Comparison of ENCODE assay signal across 19 cellular contexts in the genomic region with DNA sequence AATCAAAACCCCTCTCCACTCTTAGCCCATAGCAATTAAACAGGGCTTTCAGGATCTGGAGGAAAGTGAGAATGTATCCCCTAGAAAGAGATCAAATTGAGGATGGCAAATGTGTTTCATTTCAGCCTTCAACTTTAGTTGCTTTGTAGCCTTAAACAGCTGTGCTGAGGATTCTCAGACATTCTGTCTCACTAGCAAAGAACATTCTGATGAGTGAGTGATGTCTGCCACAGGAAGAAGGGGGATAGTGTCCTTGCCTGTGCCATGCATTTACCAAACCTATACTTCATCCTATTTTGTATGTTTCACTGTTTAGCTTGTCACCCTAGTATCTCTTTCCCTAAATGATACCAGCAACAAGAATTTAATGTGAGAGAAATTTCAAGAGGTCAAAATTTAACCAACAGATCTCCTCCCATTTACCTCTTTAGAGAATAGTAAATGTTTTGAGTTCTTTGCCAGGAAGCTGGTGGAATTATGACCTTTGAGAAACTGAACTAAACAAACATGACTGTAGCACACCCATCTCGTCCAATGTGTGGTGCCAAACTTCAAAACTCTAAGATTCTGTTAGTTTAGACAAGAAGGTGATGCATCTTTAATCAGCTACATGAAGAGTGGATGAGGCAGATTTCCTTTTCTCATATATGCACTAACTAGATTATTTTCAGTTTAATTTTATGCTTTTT.
"Had no signal": no experiment of that assay in that cellular context is flagged by ENCODE, and none has a peak within 500 bp of the region (broad histone marks: within the 10 kb centered on the region; RNA-seq: fewer than 3 reads in every experiment).

No MANE protein-coding gene starts in this region.

- H3K27ac ChIP-seq: ascending aorta, cardiac muscle cell, coronary artery, esophagus muscularis mucosa, hepatocyte, left ventricle myocardium inferior, sigmoid colon, tibial artery, vagina had no signal

- H2AFZ ChIP-seq: hepatocyte had no signal

- H3K9me3 Mint-ChIP-seq: activated naive CD8-positive, alpha-beta T cell treated with anti-CD3 and anti-CD28 coated beads, Interleukin-2, amount 50 U/mL, for 24 hours; memory B cell; neural crest cell had no signal

- H3K36me3 Mint-ChIP-seq: memory B cell had no signal

- ATAC-seq: activated naive CD8-positive, alpha-beta T cell treated with anti-CD3 and anti-CD28 coated beads, Interleukin-2, amount 50 U/mL, for 24 hours had no signal

- H3K4me3 ChIP-seq: ascending aorta, cardiac muscle cell, coronary artery, esophagus muscularis mucosa, hepatocyte, left ventricle myocardium inferior, sigmoid colon, tibial artery, vagina had no signal

- H3K27ac Mint-ChIP-seq: activated naive CD8-positive, alpha-beta T cell treated with anti-CD3 and anti-CD28 coated beads, Interleukin-2, amount 50 U/mL, for 24 hours; memory B cell had no signal

- H3K4me1 Mint-ChIP-seq: activated naive CD8-positive, alpha-beta T cell treated with anti-CD3 and anti-CD28 coated beads, Interleukin-2, amount 50 U/mL, for 24 hours; memory B cell had no signal

- H3K9me3 ChIP-seq: ascending aorta, esophagus muscularis mucosa, left ventricle myocardium inferior, sigmoid colon, tibial artery, vagina had no signal

- H3K27me3 ChIP-seq: ascending aorta, cardiac muscle cell, esophagus muscularis mucosa, hepatocyte, sigmoid colon, tibial artery, vagina had no signal

- H3K36me3 ChIP-seq: ascending aorta, cardiac muscle cell, esophagus muscularis mucosa, left ventricle myocardium inferior, sigmoid colon, tibial artery, vagina had no signal

- DNase-seq: activated CD4-positive, CD25-positive, alpha-beta regulatory T cell treated with anti-CD3 and anti-CD28 coated beads, Interleukin-2, amount 50 U/mL, for 72 hours; activated naive CD4-positive, alpha-beta T cell treated with Interleukin-2 at 50 U/mL for 16 hours; activated naive CD8-positive, alpha-beta T cell treated with anti-CD3 and anti-CD28 coated beads, Interleukin-2, amount 50 U/mL, for 24 hours; islet precursor cell; left ventricle myocardium inferior; sigmoid colon; stimulated activated CD4-positive, alpha-beta T cell treated with anti-CD3 and anti-CD28 coated beads, Interleukin-2, amount 100 ng/mL, for 48 hours; stimulated activated naive CD4-positive, alpha-beta T cell; T-helper 1 cell; T1000; tibial artery had no signal

- H3K4me2 ChIP-seq: hepatocyte had no signal

- H3K4me3 Mint-ChIP-seq: activated naive CD8-positive, alpha-beta T cell treated with anti-CD3 and anti-CD28 coated beads, Interleukin-2, amount 50 U/mL, for 24 hours; memory B cell; neural crest cell had no signal
